Comparison of ENCODE assay signal across 16 cellular contexts in the genomic region with DNA sequence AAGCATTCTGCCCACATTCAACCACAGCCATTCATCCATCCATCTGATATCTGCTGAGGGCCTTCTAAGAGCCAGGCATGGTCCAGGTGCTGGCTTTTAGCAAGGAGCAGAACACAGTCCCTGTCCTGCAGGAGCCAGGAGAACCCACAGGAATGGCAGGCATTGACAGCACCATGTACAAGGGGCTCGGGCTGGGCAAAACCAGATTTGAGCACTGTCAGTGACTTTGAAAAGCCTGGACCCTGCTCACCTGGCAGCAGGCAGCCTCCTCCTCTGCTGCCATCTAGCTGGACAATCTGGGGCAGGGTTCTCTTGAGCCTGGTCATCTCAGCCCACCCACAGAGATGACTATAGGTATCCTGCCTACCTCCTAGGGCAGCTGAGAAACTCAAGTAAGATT.
DNase-seq lines count a peak whose midpoint lies in the region; ATAC-seq, FAIRE-seq and TF ChIP-seq lines count a peak whose summit lies in the region.
"Had no signal": no experiment of that assay in that cellular context is flagged by ENCODE, and none has a peak within 500 bp of the region (broad histone marks: within the 10 kb centered on the region; RNA-seq: fewer than 3 reads in every experiment).

No MANE protein-coding gene starts in this region.

- peak in 1 of 2 experiments; percentile 46 for DNase-seq in A549 (ENCODE audit: low read depth in 1 of 2, low spot score in 1 of 2)
- DNase-seq in HTR-8/SVneo (ENCODE audit: insufficient read length, low spot score), result peak; percentile 75
- no peak for DNase-seq in bronchial epithelial cell (ENCODE audit: low read depth)
- peak in 1 of 2 experiments; percentile 30 for DNase-seq in mesothelial cell of epicardium (ENCODE audit: low spot score in 2 of 2, unreplicated experiment in 2 of 2)
- no peak for DNase-seq in NCI-H1105 treated with DMSO at 0.1 percent for 48 hours (lab: John Stamatoyannopoulos, UW)
- no peak for DNase-seq in A172 (ENCODE audit: low spot score)
- no peak for DNase-seq in RCC 7860 (ENCODE audit: low spot score)
- DNase-seq: effector CD4-positive, alpha-beta T cell; immature natural killer cell; NCI-H1436; stimulated activated naive CD4-positive, alpha-beta T cell treated with Interleukin-2 at 50 U/mL for 16 hours had no signal

- peak overlapping the region; percentile 95 for H3K27ac Mint-ChIP-seq in mesothelial cell of epicardium
- H3K27ac Mint-ChIP-seq: activated T-helper 1 cell treated with anti-CD3 and anti-CD28 coated beads, Interleukin-12 subunit alpha, Interleukin-12 subunit beta, Interleukin-2, Interleukin-4 antibody, amounts not matched to agents 30 ng/mL and 10 ng/mL and 1 ng/mL, durations not matched to agents 14 hours and 24 hours and 36 hours had no signal

- H3K36me3 Mint-ChIP-seq in mesothelial cell of epicardium, result no peaks in the 10 kb centered on the region
- H3K36me3 Mint-ChIP-seq: immature natural killer cell had no signal

- peak overlapping the region; percentile 64 to 83 for H3K27ac ChIP-seq in A549

- TF ChIP-seq RAD21 in A549 (conservative IDR thresholded peaks at IDR 0.05 in 1 of 2, IDR thresholded peaks at IDR 0.05 in 1 of 2), result peak; percentile 60 to 61

- ATAC-seq in A549 (peak; percentile 55 to 73; a peak in 4 of 6 replicates), HG03469 (IDR thresholded peaks at IDR 0.05; ENCODE audit: unreplicated experiment) (no peak)

- FAIRE-seq in A549 (lab: Jason Lieb, UNC), result no peak
- FAIRE-seq in HTR-8/SVneo (lab: Jason Lieb, UNC), result no peak
- peak; percentile 58 for FAIRE-seq in bronchial epithelial cell (lab: Jason Lieb, UNC)
- no peak for FAIRE-seq in RCC 7860 (lab: Jason Lieb, UNC)
- FAIRE-seq: GM12891 had no signal

- CTCF ChIA-PET in A549 (lab: Yijun Ruan, JAX), result interaction anchor here (0.6 to 2.2 kb wide), 9 partner anchors 9 to 118 kb away, joined by 3 to 8 read pairs (median 3); no protein-coding TSS in a partner anchor

- TF ChIP-seq CTCF in A549 (IDR thresholded peaks at IDR 0.05) (peak; percentile 29; the same call in 2 of the 3 replicates), bronchial epithelial cell (IDR thresholded peaks at IDR 0.05; ENCODE audit: insufficient read depth, low read length, severe bottlenecking) (peak; percentile 32), mesothelial cell of epicardium (IDR thresholded peaks at IDR 0.05; ENCODE audit: unreplicated experiment) (no peak)

- no peak overlapping the region for H3K4me3 Mint-ChIP-seq in mesothelial cell of epicardium
- H3K4me3 Mint-ChIP-seq: activated T-helper 1 cell treated with anti-CD3 and anti-CD28 coated beads, Interleukin-12 subunit alpha, Interleukin-12 subunit beta, Interleukin-2, Interleukin-4 antibody, amounts not matched to agents 30 ng/mL and 10 ng/mL and 1 ng/mL, durations not matched to agents 14 hours and 24 hours and 36 hours; CD14-positive monocyte; immature natural killer cell had no signal

- POLR2A ChIA-PET in A549 (lab: Yijun Ruan, JAX), result no interaction called here

- H3K4me1 Mint-ChIP-seq in mesothelial cell of epicardium, result peaks cover 83% of the 10 kb centered on the region

- peaks cover 24% of the 10 kb centered on the region for H3K4me1 ChIP-seq in A549

- TF ChIP-seq EP300 in A549 (IDR thresholded peaks at IDR 0.05), result no peak

- H3K9me3 ChIP-seq in A549, result no peaks in the 10 kb centered on the region

- no peaks in the 10 kb centered on the region for H3K36me3 ChIP-seq in bronchial epithelial cell (ENCODE audit: control insufficient read depth, insufficient read depth, low read length)

- H3K27me3 ChIP-seq in bronchial epithelial cell (ENCODE audit: control insufficient read depth, insufficient read depth, low read length), result no peaks in the 10 kb centered on the region

- WGBS in A549 (ENCODE audit: missing lambda C conversion rate), result no CpG with 5 or more reads among the region's 1 CpG

- H3K27me3 Mint-ChIP-seq in mesothelial cell of epicardium (ENCODE audit: low read depth), result no peaks in the 10 kb centered on the region

- no peak overlapping the region for H3K4me2 ChIP-seq in A549

- no peaks in the 10 kb centered on the region for H3K9me3 Mint-ChIP-seq in mesothelial cell of epicardium
- H3K9me3 Mint-ChIP-seq: activated T-helper 1 cell treated with anti-CD3 and anti-CD28 coated beads, Interleukin-12 subunit alpha, Interleukin-12 subunit beta, Interleukin-2, Interleukin-4 antibody, amounts not matched to agents 30 ng/mL and 10 ng/mL and 1 ng/mL, durations not matched to agents 14 hours and 24 hours and 36 hours; CD14-positive monocyte; immature natural killer cell had no signal

- H3K4me3 ChIP-seq in A549 (no peak overlapping the region), bronchial epithelial cell (ENCODE audit: low read depth, low read length) (no peak overlapping the region)
- H3K4me3 ChIP-seq: skin epidermis had no signal

- TF ChIP-seq POLR2A in A549 (IDR thresholded peaks at IDR 0.05; ENCODE audit: low read length), result no peak

TF ChIP-seq in A549, 52 proteins besides CTCF, POLR2A, EP300 and RAD21:
- TF ChIP-seq SMC3 (IDR thresholded peaks at IDR 0.05) (peak; percentile 59), FOXS1 (CRISPR knock-in tag; IDR thresholded peaks at IDR 0.05) (no peak)
